ENCODE assay signal across 21 cellular contexts in the genomic region with DNA sequence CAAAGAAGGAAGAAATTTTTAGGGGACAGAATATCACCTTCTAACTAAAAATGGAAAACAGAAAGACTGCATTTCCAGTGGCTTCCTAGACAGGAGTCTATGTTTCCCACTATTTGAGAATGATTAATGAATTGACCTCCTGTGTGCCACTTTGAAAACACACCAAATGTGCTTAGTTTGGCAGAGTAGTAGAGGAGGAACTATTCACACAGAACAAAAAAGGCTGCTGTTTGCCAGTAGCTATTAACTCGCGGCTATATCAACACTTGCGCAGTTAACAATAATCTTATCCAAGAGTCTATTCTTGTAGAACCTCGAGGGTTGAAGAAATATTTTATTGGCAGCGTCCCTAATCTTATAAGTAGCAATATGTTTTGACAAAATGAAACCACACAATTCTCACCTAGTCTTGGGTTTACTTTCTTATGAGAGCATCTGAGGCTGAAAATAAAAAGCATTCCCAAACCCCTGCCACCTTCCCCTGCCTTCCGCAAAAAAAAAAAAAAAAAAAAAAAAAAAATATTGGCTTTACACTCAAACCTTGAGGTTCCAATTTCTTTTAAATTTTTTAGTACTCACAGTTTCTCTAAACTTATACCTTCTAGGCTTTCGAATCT.
DNase-seq lines count a peak whose midpoint lies in the region; ATAC-seq and TF ChIP-seq lines count a peak whose summit lies in the region.
"Had no signal": no experiment of that assay in that cellular context is flagged by ENCODE, and none has a peak within 500 bp of the region (broad histone marks: within the 10 kb centered on the region; RNA-seq: fewer than 3 reads in every experiment).

No MANE protein-coding gene starts in this region.

- H2AFZ ChIP-seq in mammary epithelial cell (ENCODE audit: low read depth, low read length), result peak overlapping the region; percentile 31

- H3K27ac ChIP-seq in mammary epithelial cell (ENCODE audit: insufficient read depth, low read depth, low read length), result no peak overlapping the region
- no peak overlapping the region for H3K27ac ChIP-seq in breast epithelium
- H3K27ac ChIP-seq in thoracic aorta, result no peak overlapping the region
- no peak overlapping the region for H3K27ac ChIP-seq in esophagus muscularis mucosa (replicated peaks in 1 of 4)
- H3K27ac ChIP-seq: BLaER1 had no signal

- H3K9me3 ChIP-seq in mammary epithelial cell (replicated peaks; ENCODE audit: insufficient read depth, low read length), result no peaks in the 10 kb centered on the region
- no peaks in the 10 kb centered on the region for H3K9me3 ChIP-seq in breast epithelium
- H3K9me3 ChIP-seq in thoracic aorta, result no peaks in the 10 kb centered on the region
- no peaks in the 10 kb centered on the region for H3K9me3 ChIP-seq in esophagus muscularis mucosa
- H3K9me3 ChIP-seq: BLaER1 had no signal

- ATAC-seq in thoracic aorta (ENCODE audit: insufficient number of reproducible peaks, low FRiP score, low read depth), result no peak
- ATAC-seq: activated T-cell treated with anti-CD3 and anti-CD28 coated beads, Interleukin-2, amount 50 U/mL, for 4 hours; natural killer cell; Panc1; T-cell had no signal

- no peaks in the 10 kb centered on the region for H4K20me1 ChIP-seq in mammary epithelial cell (ENCODE audit: insufficient read depth, low read length)
- H4K20me1 ChIP-seq: BLaER1 had no signal

- intact Hi-C loops in mammary epithelial cell (cut with micrococcal nuclease) (no loop called here), breast epithelium (cut with DNase I; ENCODE audit: low total_unique reads) (no loop called here), esophagus muscularis mucosa (cut with DNase I) (no loop called here)

- no peaks in the 10 kb centered on the region for H3K27me3 ChIP-seq in mammary epithelial cell (ENCODE audit: insufficient read depth, low read length)
- no peaks in the 10 kb centered on the region for H3K27me3 ChIP-seq in breast epithelium
- no peaks in the 10 kb centered on the region for H3K27me3 ChIP-seq in thoracic aorta (replicated peaks; ENCODE audit: insufficient read depth)
- no peaks in the 10 kb centered on the region for H3K27me3 ChIP-seq in esophagus muscularis mucosa
- H3K27me3 ChIP-seq: BLaER1 had no signal

- DNase-seq in mammary epithelial cell (no peak), breast epithelium (ENCODE audit: low spot score in 2 of 2) (no peak), SK-MEL-5 (ENCODE audit: low read depth, low spot score) (peak; percentile 79), kidney glomerular epithelial cell (lab: John Stamatoyannopoulos, UW) (peak; percentile 54), thoracic aorta (ENCODE audit: low spot score) (no peak), occipital lobe (lab: John Stamatoyannopoulos, UW) (no peak), GF-D8 (lab: John Stamatoyannopoulos, UW) (no peak), esophagus muscularis mucosa (ENCODE audit: extremely low spot score) (no peak)
- DNase-seq: activated CD4-positive, alpha-beta T cell treated with anti-CD3 and anti-CD28 coated beads for 1 hour; activated naive CD4-positive, alpha-beta T cell treated with anti-CD3 and anti-CD28 coated beads for 36 hours; activated T-cell treated with anti-CD3 and anti-CD28 coated beads, Interleukin-2, amount 50 U/mL, for 4 hours; amniotic stem cell; Calu3; effector CD4-positive, alpha-beta T cell; H7; natural killer cell; NCI-H1436 treated with DMSO at 0.1 percent for 48 hours; NK-92 treated with Interleukin-12 subunit alpha and Interleukin-12 subunit beta, amount 100 ng/mL, for 24 hours; T-cell had no signal

- no peak for TF ChIP-seq POLR2A in breast epithelium (IDR thresholded peaks at IDR 0.05)
- TF ChIP-seq POLR2A in esophagus muscularis mucosa (IDR thresholded peaks at IDR 0.05; ENCODE audit: low read depth), result no peak

- CTCF ChIA-PET in mammary epithelial cell (lab: Charles Lee; ENCODE audit: low non-redundant PET), result no interaction called here

- H3K79me2 ChIP-seq in mammary epithelial cell (ENCODE audit: insufficient read depth, low read length), result no peaks in the 10 kb centered on the region

- TF ChIP-seq CTCF in mammary epithelial cell (conservative IDR thresholded peaks at IDR 0.05 in 1 of 2, IDR thresholded peaks at IDR 0.05 in 1 of 2; ENCODE audit: extremely low read depth in 1 of 2, insufficient read depth in 1 of 2, low read depth in 1 of 2, low read length in 2 of 2) (no peak), breast epithelium (IDR thresholded peaks at IDR 0.05) (no peak), thoracic aorta (IDR thresholded peaks at IDR 0.05) (no peak), esophagus muscularis mucosa (IDR thresholded peaks at IDR 0.05) (no peak)

- in situ Hi-C loops in mammary epithelial cell (cut with MboI; ENCODE audit: low sequenced_read_pairs in 2 of 2), result loop anchor here in 1 of 2 donors (25.0 kb wide), 1 partner anchor 165 kb away; no protein-coding TSS in a partner anchor
- in situ Hi-C loops in SK-MEL-5 (cut with HindIII; ENCODE audit: low pct_unique_long_range_greater_than_20kb, low sequenced_read_pairs), result no loop called here

- H3K4me2 ChIP-seq in mammary epithelial cell (ENCODE audit: insufficient read depth, low read depth, low read length), result no peak overlapping the region
- H3K4me2 ChIP-seq: BLaER1 had no signal

- H3K9ac ChIP-seq in mammary epithelial cell (ENCODE audit: insufficient read depth, low read length), result no peak overlapping the region
- H3K9ac ChIP-seq: BLaER1 had no signal

- TF ChIP-seq EP300 in esophagus muscularis mucosa (IDR thresholded peaks at IDR 0.05), result no peak

- H3K4me1 ChIP-seq in mammary epithelial cell (ENCODE audit: insufficient read depth, low read length) (no peaks in the 10 kb centered on the region), breast epithelium (peaks cover 0 to 3% of the 10 kb centered on the region in 2 donors), thoracic aorta (ENCODE audit: control insufficient read depth in 1 of 2, low read depth in 2 of 2) (peaks cover 11 to 13% of the 10 kb centered on the region in 2 donors), esophagus muscularis mucosa (peaks cover 0 to 3% (median 0%) of the 10 kb centered on the region in 4 donors)
- H3K4me1 ChIP-seq: BLaER1 had no signal

- H3K4me3 ChIP-seq in mammary epithelial cell (replicated peaks in 1 of 3; ENCODE audit: insufficient read depth in 1 of 3, low read depth in 2 of 3, low read length in 3 of 3), result no peak overlapping the region
- H3K4me3 ChIP-seq in breast epithelium, result no peak overlapping the region
- H3K4me3 ChIP-seq in thoracic aorta, result peak overlapping the region; percentile 25
- H3K4me3 ChIP-seq in esophagus muscularis mucosa, result no peak overlapping the region
- H3K4me3 ChIP-seq: BLaER1 had no signal

- WGBS in mammary epithelial cell (ENCODE audit: low coverage, missing lambda C conversion rate), result 42% methylated on average over 7 of the region's 7 CpGs
- WGBS in esophagus muscularis mucosa, result 53% methylated on average over 7 of the region's 7 CpGs

- dilution Hi-C loops in mammary epithelial cell (cut with HindIII; ENCODE audit: low sequenced_read_pairs), result no loop called here

- BruUV-seq in mammary epithelial cell (replicated peaks; lab: Mats Ljungman, UMichigan), result no TSS peak

- H3K36me3 ChIP-seq in mammary epithelial cell (ENCODE audit: insufficient read depth, low read length), result no peaks in the 10 kb centered on the region
- no peaks in the 10 kb centered on the region for H3K36me3 ChIP-seq in breast epithelium
- no peaks in the 10 kb centered on the region for H3K36me3 ChIP-seq in thoracic aorta
- H3K36me3 ChIP-seq in esophagus muscularis mucosa, result no peaks in the 10 kb centered on the region
- H3K36me3 ChIP-seq: BLaER1 had no signal

Comparison
In these comparisons a context has a peak if more than half of its experiments do, and no peak if none do; other contexts are left out.
1. DNase-seq: peak in SK-MEL-5 (single experiment) and kidney glomerular epithelial cell (single experiment); none in mammary epithelial cell (single experiment), breast epithelium (0 of 2), thoracic aorta (single experiment), occipital lobe (single experiment), GF-D8 (single experiment) and esophagus muscularis mucosa (single experiment).